In genomic region chr12:103441437-103442186, GRCh38 we compare ENCODE assay signal across 9 cellular contexts. TPM values are rescaled to one million over a fixed set of nuclear protein-coding genes. Genes with fewer than 3 reads are reported as not detected.
A peak's percentile ranks its signal among the peaks of the same experiment; 100 is the strongest.
DNase-seq lines count a peak whose midpoint lies in the region; ATAC-seq lines count a peak whose summit lies in the region.
"Had no signal": no experiment of that assay in that cellular context is flagged by ENCODE, and none has a peak within 500 bp of the region (broad histone marks: within the 10 kb centered on the region; RNA-seq: fewer than 3 reads in every experiment).

No MANE protein-coding gene starts in this region.

- CTCF ChIA-PET in activated naive CD4-positive, alpha-beta T cell treated with anti-CD3 and anti-CD28 coated beads for 36 hours (lab: Charles Lee), result no interaction called here

- no peak overlapping the region for H2BK120ac ChIP-seq in neuronal stem cell (ENCODE audit: low read depth, low read length)

- H3K27me3 Mint-ChIP-seq in activated naive CD4-positive, alpha-beta T cell treated with anti-CD3 and anti-CD28 coated beads for 36 hours (ENCODE audit: low read depth), result no peaks in the 10 kb centered on the region

- H3K4me3 ChIP-seq in neuronal stem cell (ENCODE audit: low read length in 2 of 2), result no peak overlapping the region
- H3K4me3 ChIP-seq: right lobe of liver had no signal

- no peak overlapping the region for H2AFZ ChIP-seq in neuronal stem cell (ENCODE audit: low read length)

- no peaks in the 10 kb centered on the region for H3K36me3 ChIP-seq in neuronal stem cell (replicated peaks in 1 of 2; ENCODE audit: control insufficient read depth in 2 of 2, insufficient read depth in 2 of 2, low read length in 2 of 2)
- H3K36me3 ChIP-seq: right lobe of liver had no signal

- peak; percentile 51 for DNase-seq in activated naive CD4-positive, alpha-beta T cell treated with anti-CD3 and anti-CD28 coated beads for 36 hours
- DNase-seq in GF-D8 (lab: John Stamatoyannopoulos, UW) (no peak), NCI-H1694 treated with DMSO at 0.1 percent for 48 hours (lab: John Stamatoyannopoulos, UW) (no peak), neuronal stem cell (ENCODE audit: low spot score) (no peak)
- DNase-seq in NK-92 treated with Interleukin-12 subunit alpha and Interleukin-12 subunit beta, amount 100 ng/mL, for 24 hours (lab: John Stamatoyannopoulos, UW), result no peak
- DNase-seq: right lobe of liver had no signal

- H3K9me3 Mint-ChIP-seq in activated naive CD4-positive, alpha-beta T cell treated with anti-CD3 and anti-CD28 coated beads for 36 hours, result no peaks in the 10 kb centered on the region

- no peaks in the 10 kb centered on the region for H3K79me1 ChIP-seq in neuronal stem cell (ENCODE audit: low read depth, low read length)

- H4K91ac ChIP-seq in neuronal stem cell (ENCODE audit: low read depth, low read length, poor library complexity), result no peak overlapping the region

- no peak overlapping the region for H3K14ac ChIP-seq in neuronal stem cell (ENCODE audit: low read length)

- intact Hi-C loops in activated naive CD4-positive, alpha-beta T cell treated with anti-CD3 and anti-CD28 coated beads for 36 hours (cut with micrococcal nuclease), result loop anchor here (1.0 to 5.0 kb wide), 3 partner anchors 64 to 486 kb away; partner anchors contain the start of gene ASCL1

- H3K23ac ChIP-seq in neuronal stem cell (ENCODE audit: low read depth, low read length, poor library complexity), result no peak overlapping the region

- no peak overlapping the region for H3K18ac ChIP-seq in neuronal stem cell (ENCODE audit: low read length)

- no peak overlapping the region for H3K4ac ChIP-seq in neuronal stem cell (ENCODE audit: low read length)

- H2BK15ac ChIP-seq in neuronal stem cell (ENCODE audit: low read length), result no peak overlapping the region

- H3K27ac Mint-ChIP-seq in activated naive CD4-positive, alpha-beta T cell treated with anti-CD3 and anti-CD28 coated beads for 36 hours, result peak overlapping the region; percentile 77

- H3K4me1 ChIP-seq in neuronal stem cell (ENCODE audit: control insufficient read depth in 2 of 2, insufficient read depth in 1 of 2, low read depth in 1 of 2, low read length in 2 of 2), result peaks cover 0 to 4% of the 10 kb centered on the region in 2 donors
- H3K4me1 ChIP-seq: right lobe of liver had no signal

- H4K8ac ChIP-seq in neuronal stem cell (ENCODE audit: low read depth, low read length), result no peak overlapping the region

- H3K4me3 Mint-ChIP-seq in activated naive CD4-positive, alpha-beta T cell treated with anti-CD3 and anti-CD28 coated beads for 36 hours, result peak overlapping the region; percentile 46

- WGBS in neuronal stem cell (ENCODE audit: extremely low coverage in 2 of 2, insufficient read length in 2 of 2, insufficient replicate concordance in 1 of 2), 2 donors, result no CpG with 5 or more reads among the region's 1 CpG

- H3K4me1 Mint-ChIP-seq in activated naive CD4-positive, alpha-beta T cell treated with anti-CD3 and anti-CD28 coated beads for 36 hours (ENCODE audit: low read depth), result peaks cover 17% of the 10 kb centered on the region

- H2BK5ac ChIP-seq in neuronal stem cell (ENCODE audit: low read length), result no peak overlapping the region

- no peak overlapping the region for H2AK5ac ChIP-seq in neuronal stem cell (ENCODE audit: low read depth, low read length)

- no peak overlapping the region for H3K9ac ChIP-seq in neuronal stem cell (ENCODE audit: low read depth, low read length, poor library complexity)

- no peaks in the 10 kb centered on the region for H3K27me3 ChIP-seq in neuronal stem cell (ENCODE audit: control insufficient read depth in 3 of 3, insufficient read depth in 3 of 3, low read depth in 1 of 3, low read length in 3 of 3)
- H3K27me3 ChIP-seq: right lobe of liver had no signal

- no peak overlapping the region for H2BK12ac ChIP-seq in neuronal stem cell (ENCODE audit: low read length)

- peak; percentile 95 for ATAC-seq in GM18499 (IDR thresholded peaks at IDR 0.05; ENCODE audit: insufficient read depth, unreplicated experiment)
- peak; percentile 98 for ATAC-seq in GM21423 (IDR thresholded peaks at IDR 0.05; ENCODE audit: unreplicated experiment)
- ATAC-seq in HG03571 (IDR thresholded peaks at IDR 0.05; ENCODE audit: unreplicated experiment), result peak; percentile 98

- H3K4me2 ChIP-seq in neuronal stem cell (ENCODE audit: insufficient read depth, low read length, poor library complexity, severe bottlenecking), result no peak overlapping the region

- H3K9me3 ChIP-seq in neuronal stem cell (replicated peaks in 1 of 2; ENCODE audit: control insufficient read depth in 2 of 2, insufficient read depth in 1 of 2, low read depth in 1 of 2, low read length in 2 of 2), result no peaks in the 10 kb centered on the region
- H3K9me3 ChIP-seq: right lobe of liver had no signal

- H3K27ac ChIP-seq in neuronal stem cell (replicated peaks; ENCODE audit: low read length), result no peak overlapping the region
- H3K27ac ChIP-seq: right lobe of liver had no signal

- no peaks in the 10 kb centered on the region for H3K36me3 Mint-ChIP-seq in activated naive CD4-positive, alpha-beta T cell treated with anti-CD3 and anti-CD28 coated beads for 36 hours (ENCODE audit: low read depth)

RNA-seq across cellular contexts. Expression of gene C12orf42, which starts 54.2 kb away (rescaled TPM):
- total RNA-seq in activated naive CD4-positive, alpha-beta T cell treated with anti-CD3 and anti-CD28 coated beads for 36 hours, result not detected
- 0.15 TPM for polyA plus RNA-seq in neuronal stem cell (2013, experiment 1 of 2)
- polyA plus RNA-seq in neuronal stem cell (2013, experiment 2 of 2), result 0.07 TPM
- total RNA-seq: right lobe of liver had no signal
